In the genomic region with DNA sequence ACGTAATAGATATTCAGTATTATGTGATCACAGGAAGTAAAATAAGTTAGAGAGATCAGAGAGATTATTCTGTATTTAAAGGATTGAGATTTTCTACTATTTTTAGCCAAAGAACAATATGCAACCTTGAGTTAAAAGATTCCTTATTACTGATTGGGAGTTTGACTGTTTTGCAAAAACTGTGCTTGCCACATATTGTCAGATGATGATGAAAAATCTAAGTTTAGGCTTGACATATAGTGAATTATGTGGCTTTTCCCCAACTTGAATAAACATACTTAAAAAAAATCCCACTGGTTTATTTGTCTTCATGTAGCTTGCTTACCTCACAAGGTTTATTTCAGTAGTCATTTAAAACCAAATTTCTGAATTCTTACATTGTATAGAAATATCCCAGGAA, we compare ENCODE assay signal across 15 cellular contexts.
DNase-seq lines count a peak whose midpoint lies in the region; ATAC-seq and TF ChIP-seq lines count a peak whose summit lies in the region.
"Had no signal": no experiment of that assay in that cellular context is flagged by ENCODE, and none has a peak within 500 bp of the region (broad histone marks: within the 10 kb centered on the region; RNA-seq: fewer than 3 reads in every experiment).

No MANE protein-coding gene starts in this region.

- peaks cover 40% of the 10 kb centered on the region for H3K9me3 Mint-ChIP-seq in nephron progenitor cell
- peaks cover 16% of the 10 kb centered on the region for H3K9me3 Mint-ChIP-seq in activated CD8-positive, alpha-beta T cell treated with anti-CD3 and anti-CD28 coated beads for 36 hours

- H3K4me1 ChIP-seq in DND-41 (ENCODE audit: insufficient read depth, low read length) (peaks cover 24% of the 10 kb centered on the region), ovary (ENCODE audit: insufficient read depth) (no peaks in the 10 kb centered on the region)
- H3K4me1 ChIP-seq: Caco-2 had no signal

- in situ Hi-C loops in astrocyte of the spinal cord (cut with HindIII; ENCODE audit: low sequenced_read_pairs) = no loop called here

- H3K36me3 ChIP-seq in DND-41 (ENCODE audit: insufficient read depth, low read length) (no peaks in the 10 kb centered on the region), ovary (no peaks in the 10 kb centered on the region)

- no peaks in the 10 kb centered on the region for H3K79me2 ChIP-seq in DND-41 (ENCODE audit: insufficient read depth, low read length)

- no peak for TF ChIP-seq EP300 in ovary (IDR thresholded peaks at IDR 0.05)

- ATAC-seq in DND-41 (ENCODE audit: insufficient read depth, low read depth) = no peak
- no peak for ATAC-seq in GM21528 (IDR thresholded peaks at IDR 0.05; ENCODE audit: low FRiP score, unreplicated experiment)
- no peak for ATAC-seq in activated CD8-positive, alpha-beta T cell treated with anti-CD3 and anti-CD28 coated beads for 36 hours

- no peak for TF ChIP-seq POLR2A in ovary (IDR thresholded peaks at IDR 0.05)

- TF ChIP-seq CTCF in DND-41 (IDR thresholded peaks at IDR 0.05; ENCODE audit: borderline replicate concordance, extremely low read depth, low read length, poor library complexity, severe bottlenecking) (no peak), astrocyte of the spinal cord (IDR thresholded peaks at IDR 0.05; ENCODE audit: low read depth, low read length) (no peak), nephron progenitor cell (IDR thresholded peaks at IDR 0.05) (no peak), ovary (IDR thresholded peaks at IDR 0.05) (no peak)
- no peak for TF ChIP-seq CTCF in activated CD8-positive, alpha-beta T cell treated with anti-CD3 and anti-CD28 coated beads for 36 hours (IDR thresholded peaks at IDR 0.05)

- intact Hi-C loops in ovary (cut with DNase I) = no loop called here
- intact Hi-C loops in activated CD8-positive, alpha-beta T cell treated with anti-CD3 and anti-CD28 coated beads for 36 hours (cut with micrococcal nuclease) = no loop called here

- H3K4me3 Mint-ChIP-seq in nephron progenitor cell = no peak overlapping the region
- H3K4me3 Mint-ChIP-seq in activated CD8-positive, alpha-beta T cell treated with anti-CD3 and anti-CD28 coated beads for 36 hours = no peak overlapping the region
- H3K4me3 Mint-ChIP-seq: T-helper 1 cell treated with Interleukin-12 subunit alpha and Interleukin-12 subunit beta and Interleukin-4 antibody, amounts not matched to agents 30 μg/mL and 1 μg/mL, for 36 hours had no signal

- H3K9ac ChIP-seq in DND-41 (ENCODE audit: low read depth, low read length) = no peak overlapping the region

- peak overlapping the region; percentile 39 for H3K27ac ChIP-seq in DND-41 (ENCODE audit: low read length)
- no peak overlapping the region for H3K27ac ChIP-seq in ovary

- peak overlapping the region; percentile 40 for H3K27ac Mint-ChIP-seq in nephron progenitor cell
- H3K27ac Mint-ChIP-seq in activated CD8-positive, alpha-beta T cell treated with anti-CD3 and anti-CD28 coated beads for 36 hours = no peak overlapping the region
- H3K27ac Mint-ChIP-seq: T-helper 1 cell treated with Interleukin-12 subunit alpha and Interleukin-12 subunit beta and Interleukin-4 antibody, amounts not matched to agents 30 μg/mL and 1 μg/mL, for 36 hours had no signal

- H3K4me2 ChIP-seq in DND-41 (ENCODE audit: insufficient read depth, low read length) = peak overlapping the region; percentile 61; the same call in 1 of the 2 replicates

- CTCF ChIA-PET in activated CD8-positive, alpha-beta T cell treated with anti-CD3 and anti-CD28 coated beads for 36 hours (lab: Charles Lee) = no interaction called here

- peaks cover 18% of the 10 kb centered on the region for H3K4me1 Mint-ChIP-seq in nephron progenitor cell
- peaks cover 17% of the 10 kb centered on the region for H3K4me1 Mint-ChIP-seq in activated CD8-positive, alpha-beta T cell treated with anti-CD3 and anti-CD28 coated beads for 36 hours (ENCODE audit: low read depth)

- DNase-seq in DND-41 (no peak), NOMO-1 (lab: John Stamatoyannopoulos, UW; ENCODE audit: unreplicated experiment in 2 of 2) (peak; percentile 55 to 58), astrocyte of the spinal cord (ENCODE audit: low read depth, low spot score) (peak; percentile 32), nephron progenitor cell (no peak), ovary (no peak)
- DNase-seq in activated CD8-positive, alpha-beta T cell treated with anti-CD3 and anti-CD28 coated beads for 36 hours = no peak
- DNase-seq: activated CD4-positive, alpha-beta T cell treated with anti-CD3 and anti-CD28 coated beads, Interleukin-2, amount 50 U/mL, for 4 hours; activated gamma-delta T cell; amniotic stem cell; Caco-2; effector CD8-positive, alpha-beta T cell; NCI-H1694 treated with DMSO at 0.1 percent for 48 hours; testis had no signal

- peaks cover 4% of the 10 kb centered on the region for H3K27me3 Mint-ChIP-seq in nephron progenitor cell (ENCODE audit: low read depth, poor library complexity)
- peaks cover 8% of the 10 kb centered on the region for H3K27me3 Mint-ChIP-seq in activated CD8-positive, alpha-beta T cell treated with anti-CD3 and anti-CD28 coated beads for 36 hours

- H3K4me3 ChIP-seq in DND-41 (ENCODE audit: low read depth in 1 of 2, low read length in 2 of 2) = no peak overlapping the region
- no peak overlapping the region for H3K4me3 ChIP-seq in astrocyte of the spinal cord (ENCODE audit: low read depth, low read length)
- H3K4me3 ChIP-seq in ovary = no peak overlapping the region
- H3K4me3 ChIP-seq: testis had no signal

- no peaks in the 10 kb centered on the region for H4K20me1 ChIP-seq in DND-41 (ENCODE audit: insufficient read depth, low read length)

- peaks cover 37% of the 10 kb centered on the region for H3K36me3 Mint-ChIP-seq in nephron progenitor cell (ENCODE audit: low read depth)
- peaks cover 2% of the 10 kb centered on the region for H3K36me3 Mint-ChIP-seq in activated CD8-positive, alpha-beta T cell treated with anti-CD3 and anti-CD28 coated beads for 36 hours (ENCODE audit: low read depth)

- H2AFZ ChIP-seq in DND-41 (ENCODE audit: low read depth, low read length) = no peak overlapping the region

- POLR2A ChIA-PET in activated CD8-positive, alpha-beta T cell treated with anti-CD3 and anti-CD28 coated beads for 36 hours (lab: Charles Lee) = no interaction called here

- H3K9me3 ChIP-seq in DND-41 (ENCODE audit: insufficient read depth, low read length, severe bottlenecking) (peaks cover 16% of the 10 kb centered on the region), ovary (no peaks in the 10 kb centered on the region)
- H3K9me3 ChIP-seq: testis had no signal

- WGBS in ovary, 3 donors = 57 to 75% (median 72%) methylated on average over 1 of the region's 1 CpG

- no peaks in the 10 kb centered on the region for H3K27me3 ChIP-seq in DND-41 (ENCODE audit: insufficient read depth, low read length, poor library complexity)
- H3K27me3 ChIP-seq in ovary = no peaks in the 10 kb centered on the region
- H3K27me3 ChIP-seq: testis had no signal

Comparison
In these comparisons a context has a peak if more than half of its experiments do, and no peak if none do; other contexts are left out.
1. DNase-seq: peak in NOMO-1 (2 of 2) and astrocyte of the spinal cord (single experiment); none in DND-41 (single experiment), nephron progenitor cell (single experiment), ovary (0 of 5) and activated CD8-positive, alpha-beta T cell treated with anti-CD3 and anti-CD28 coated beads for 36 hours (single experiment).